9 cellular contexts compared by ENCODE assay signal in the genomic region with DNA sequence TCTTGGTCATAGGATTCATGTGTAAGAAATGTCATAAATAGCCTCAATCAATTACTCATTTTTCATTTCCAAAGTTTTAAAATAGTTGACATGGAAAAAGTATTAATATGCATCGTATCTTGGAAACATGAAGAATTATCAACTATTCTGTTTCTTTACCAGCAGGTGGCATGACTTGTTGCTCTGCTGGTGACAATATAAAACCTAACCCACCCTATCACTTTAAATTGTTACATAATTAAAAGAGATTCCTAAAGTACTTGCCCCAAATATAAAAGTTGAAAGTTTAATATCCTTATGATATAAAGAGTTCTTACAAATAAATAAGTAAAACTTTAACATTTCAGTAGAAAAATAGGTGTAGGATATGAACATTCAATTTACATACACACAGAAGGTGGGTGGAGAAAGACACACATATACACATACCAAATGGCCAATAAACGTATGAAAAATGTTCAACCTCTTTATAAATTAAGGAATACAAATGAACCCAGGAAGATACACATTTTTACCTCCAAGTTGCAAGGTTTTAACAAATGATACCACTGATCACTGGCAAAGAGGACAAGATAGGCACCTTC. TPM values are rescaled to one million over a fixed set of nuclear protein-coding genes. Genes with fewer than 3 reads are reported as not detected.
DNase-seq lines count a peak whose midpoint lies in the region; ATAC-seq and TF ChIP-seq lines count a peak whose summit lies in the region.
"Had no signal": no experiment of that assay in that cellular context is flagged by ENCODE, and none has a peak within 500 bp of the region (broad histone marks: within the 10 kb centered on the region; RNA-seq: fewer than 3 reads in every experiment).

No MANE protein-coding gene starts in this region.

- TF ChIP-seq EP300 in gastroesophageal sphincter (IDR thresholded peaks at IDR 0.05), result no peak
- no peak for TF ChIP-seq EP300 in upper lobe of left lung (IDR thresholded peaks at IDR 0.05)

- no peak overlapping the region for H2AFZ ChIP-seq in SU-DHL-6 (ENCODE audit: low read depth, low read length, severe bottlenecking)

- peaks cover 0 to 80% (median 45%) of the 10 kb centered on the region in 9 donors for H3K4me1 ChIP-seq in heart right ventricle
- H3K4me1 ChIP-seq in right atrium auricular region, result peaks cover 0 to 72% of the 10 kb centered on the region in 2 donors
- H3K4me1 ChIP-seq in gastroesophageal sphincter, result peaks cover 17 to 98% (median 25%) of the 10 kb centered on the region in 3 donors
- no peaks in the 10 kb centered on the region for H3K4me1 ChIP-seq in upper lobe of left lung

- intact Hi-C loops in heart right ventricle (cut with DNase I), result loop anchor here in 7 of 10 donors (1.0 to 10.0 kb wide), 6 partner anchors 107 to 174 kb away; no protein-coding TSS in a partner anchor

- no peaks in the 10 kb centered on the region for H4K20me1 ChIP-seq in SU-DHL-6 (ENCODE audit: low read depth, low read length)

- TF ChIP-seq POLR2A in gastroesophageal sphincter (IDR thresholded peaks at IDR 0.05), result no peak
- TF ChIP-seq POLR2A in upper lobe of left lung (IDR thresholded peaks at IDR 0.05), result no peak

- TF ChIP-seq CTCF in heart right ventricle (IDR thresholded peaks at IDR 0.05), result peak; percentile 38 to 70 (median 57)
- peak in 1 of 2 donors; percentile 64 for TF ChIP-seq CTCF in right atrium auricular region (IDR thresholded peaks at IDR 0.05)
- TF ChIP-seq CTCF in SU-DHL-6 (IDR thresholded peaks at IDR 0.05; ENCODE audit: insufficient read depth, low read length, poor library complexity, severe bottlenecking), result peak; percentile 54
- peak; percentile 21 to 59 (median 42) for TF ChIP-seq CTCF in gastroesophageal sphincter (IDR thresholded peaks at IDR 0.05)
- TF ChIP-seq CTCF in upper lobe of left lung (IDR thresholded peaks at IDR 0.05), result peak in 4 of 6 experiments; percentile 23 to 58 (median 42)

- no peak overlapping the region for H3K9ac ChIP-seq in SU-DHL-6 (ENCODE audit: low read length)

- no peaks in the 10 kb centered on the region for H3K9me3 ChIP-seq in heart right ventricle
- H3K9me3 ChIP-seq in right atrium auricular region, result no peaks in the 10 kb centered on the region
- no peaks in the 10 kb centered on the region for H3K9me3 ChIP-seq in SU-DHL-6 (ENCODE audit: insufficient read depth, low read length)
- H3K9me3 ChIP-seq in gastroesophageal sphincter, result no peaks in the 10 kb centered on the region
- H3K9me3 ChIP-seq in upper lobe of left lung, result no peaks in the 10 kb centered on the region

- no peaks in the 10 kb centered on the region for H3F3A ChIP-seq in SU-DHL-6 (ENCODE audit: insufficient read depth)

- H3K27ac ChIP-seq in heart right ventricle, result no peak overlapping the region
- H3K27ac ChIP-seq in right atrium auricular region, result no peak overlapping the region
- no peak overlapping the region for H3K27ac ChIP-seq in SU-DHL-6 (ENCODE audit: low read depth, low read length)
- peak overlapping the region; percentile 49 to 84 (median 75) for H3K27ac ChIP-seq in gastroesophageal sphincter
- no peak overlapping the region for H3K27ac ChIP-seq in upper lobe of left lung
- H3K27ac ChIP-seq: HL-60 had no signal

- ATAC-seq in heart right ventricle, result no peak
- ATAC-seq in gastroesophageal sphincter, result no peak
- ATAC-seq in upper lobe of left lung (ENCODE audit: low FRiP score in 2 of 2), result no peak
- no peak for ATAC-seq in HG03135 (IDR thresholded peaks at IDR 0.05; ENCODE audit: unreplicated experiment)
- ATAC-seq in HG03108 (IDR thresholded peaks at IDR 0.05; ENCODE audit: unreplicated experiment), result no peak

- whole genome bisulfite sequencing in heart right ventricle, 2 donors, result 56 to 70% methylated on average over 2 of the region's 2 CpGs
- WGBS in gastroesophageal sphincter (ENCODE audit: low coverage in 1 of 2), 2 donors, result 44 to 62% methylated on average over 2 of the region's 2 CpGs
- WGBS in upper lobe of left lung, 2 donors, result 32 to 41% methylated on average over 2 of the region's 2 CpGs

- H3K4me3 ChIP-seq in heart right ventricle (no peak overlapping the region), right atrium auricular region (no peak overlapping the region), SU-DHL-6 (ENCODE audit: insufficient read depth, low read length, poor library complexity, severe bottlenecking) (no peak overlapping the region), gastroesophageal sphincter (no peak overlapping the region), upper lobe of left lung (no peak overlapping the region)

- H3K9me2 ChIP-seq in SU-DHL-6 (replicated peaks; ENCODE audit: insufficient read depth, low read length), result no peaks in the 10 kb centered on the region

- H3K27me3 ChIP-seq in heart right ventricle (peaks cover 0 to 20% (median 0%) of the 10 kb centered on the region in 7 donors), right atrium auricular region (no peaks in the 10 kb centered on the region), SU-DHL-6 (ENCODE audit: low read length) (no peaks in the 10 kb centered on the region), gastroesophageal sphincter (no peaks in the 10 kb centered on the region), upper lobe of left lung (no peaks in the 10 kb centered on the region)

- no peaks in the 10 kb centered on the region for H3K79me2 ChIP-seq in SU-DHL-6 (ENCODE audit: insufficient read depth, low read length)

- H3K36me3 ChIP-seq in heart right ventricle (no peaks in the 10 kb centered on the region), right atrium auricular region (no peaks in the 10 kb centered on the region), SU-DHL-6 (ENCODE audit: low read length) (no peaks in the 10 kb centered on the region), gastroesophageal sphincter (no peaks in the 10 kb centered on the region), upper lobe of left lung (no peaks in the 10 kb centered on the region)

- H3K4me2 ChIP-seq in SU-DHL-6 (ENCODE audit: low read depth, low read length, poor library complexity, severe bottlenecking), result no peak overlapping the region

- DNase-seq in heart right ventricle (no peak), right atrium auricular region (ENCODE audit: low spot score) (no peak), upper lobe of left lung (no peak), inferior parietal cortex (ENCODE audit: extremely low spot score) (no peak)

RNA-seq across cellular contexts. Expression of a gene that starts 30.6 kb away (rescaled TPM):
- 100 to 1,000 TPM in 5 of 10 donors, 10 to 100 TPM in 5; 61.2 to 154 (median 104) TPM for total RNA-seq in heart right ventricle
- polyA plus RNA-seq in heart right ventricle, result 10 to 100 TPM; 13.1 to 36.9 TPM
- 100 to 1,000 TPM; 203 to 558 TPM for total RNA-seq in right atrium auricular region
- 1,000 to 10,000 TPM in 1 of 4 donors, 100 to 1,000 TPM in 3; 601 to 1,344 (median 738) TPM for total RNA-seq in gastroesophageal sphincter
- total RNA-seq in upper lobe of left lung, result 10 to 100 TPM; 21.6 to 59.4 (median 38.0) TPM

Comparison
In these comparisons a context has a peak if more than half of its experiments do, and no peak if none do; other contexts are left out.
1. H3K27ac ChIP-seq: peak in gastroesophageal sphincter (4 of 4); none in heart right ventricle (0 of 10), right atrium auricular region (0 of 2), SU-DHL-6 (single experiment) and upper lobe of left lung (0 of 4).